Comparison of ENCODE assay signal across 15 cellular contexts in the genomic region with DNA sequence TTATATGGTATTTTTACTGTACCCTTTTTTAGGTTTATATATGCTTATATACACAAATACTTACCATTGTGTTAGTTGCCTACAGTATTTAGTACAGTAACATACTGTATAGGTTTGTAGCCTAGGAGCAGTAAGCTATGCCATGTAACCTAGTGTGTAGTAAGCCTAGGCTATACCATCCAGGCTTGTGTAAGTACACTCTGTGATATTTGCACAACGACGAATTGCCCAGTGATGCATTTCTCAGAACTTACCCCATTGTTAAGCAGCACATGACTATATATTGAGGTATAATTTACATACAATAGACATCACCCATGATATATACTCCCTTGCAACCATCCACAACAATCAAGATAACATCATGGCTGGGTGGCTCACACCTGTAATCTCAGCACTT. TPM values are rescaled to one million over a fixed set of nuclear protein-coding genes. Genes with fewer than 3 reads are reported as not detected.
DNase-seq lines count a peak whose midpoint lies in the region; ATAC-seq, FAIRE-seq and TF ChIP-seq lines count a peak whose summit lies in the region.
"Had no signal": no experiment of that assay in that cellular context is flagged by ENCODE, and none has a peak within 500 bp of the region (broad histone marks: within the 10 kb centered on the region; RNA-seq: fewer than 3 reads in every experiment).

No MANE protein-coding gene starts in this region.

- no peak for TF ChIP-seq POLR2A in GM12891 (IDR thresholded peaks at IDR 0.05; ENCODE audit: low read depth, low read length)

- H3K36me3 Mint-ChIP-seq in astrocyte (ENCODE audit: low read depth, unreplicated experiment), result no peaks in the 10 kb centered on the region

- DNase-seq in GM12891 (ENCODE audit: insufficient read length, low spot score) (no peak), PC-3 (peak; percentile 63), astrocyte (ENCODE audit: low read depth) (no peak), mucosa of descending colon (no peak), HK-2 (ENCODE audit: unreplicated experiment) (no peak), posterior vena cava (ENCODE audit: low spot score) (no peak), cerebellar cortex (ENCODE audit: low spot score) (no peak)
- DNase-seq in stimulated activated CD4-positive, alpha-beta T cell treated with anti-CD3 and anti-CD28 coated beads, Interleukin-4, amount 100 ng/mL, for 4 hours, result no peak
- DNase-seq: AML-193, DMS79, H7 had no signal

- no peak for TF ChIP-seq CTCF in PC-3 (conservative IDR thresholded peaks at IDR 0.05; ENCODE audit: low read depth, low read length)
- TF ChIP-seq CTCF in astrocyte (IDR thresholded peaks at IDR 0.05; ENCODE audit: insufficient read depth, low read depth, low read length), result no peak
- TF ChIP-seq CTCF in mucosa of descending colon (IDR thresholded peaks at IDR 0.05), result no peak

- no peaks in the 10 kb centered on the region for H3K27me3 Mint-ChIP-seq in astrocyte (ENCODE audit: low read depth, unreplicated experiment)
- H3K27me3 Mint-ChIP-seq: IgD-negative memory B cell had no signal

- H3K9me2 ChIP-seq in PC-3 (replicated peaks; ENCODE audit: low read length), result no peaks in the 10 kb centered on the region

- intact Hi-C loops in PC-3 (cut with micrococcal nuclease) (no loop called here), mucosa of descending colon (cut with DNase I, micrococcal nuclease) (no loop called here), posterior vena cava (cut with DNase I) (no loop called here)

- no peaks in the 10 kb centered on the region for H3K36me3 ChIP-seq in PC-3 (ENCODE audit: low read depth, low read length)
- no peaks in the 10 kb centered on the region for H3K36me3 ChIP-seq in astrocyte (ENCODE audit: insufficient read depth, low read length)
- H3K36me3 ChIP-seq in mucosa of descending colon (ENCODE audit: low read depth), result no peaks in the 10 kb centered on the region

- no peak overlapping the region for H3K27ac Mint-ChIP-seq in astrocyte (ENCODE audit: unreplicated experiment)
- H3K27ac Mint-ChIP-seq: GM23338, IgD-negative memory B cell had no signal

- H3K4me2 ChIP-seq in PC-3 (ENCODE audit: low read length), result no peak overlapping the region
- H3K4me2 ChIP-seq in astrocyte (ENCODE audit: low read length), result no peak overlapping the region
- H3K4me2 ChIP-seq: BLaER1, GM23338 had no signal

- peak; percentile 74 for FAIRE-seq in GM12891 (lab: Jason Lieb, UNC)
- peak; percentile 80 for FAIRE-seq in astrocyte (lab: Jason Lieb, UNC)
- FAIRE-seq: GM12878 had no signal

- no peak overlapping the region for H3K4me3 Mint-ChIP-seq in astrocyte (ENCODE audit: unreplicated experiment)
- H3K4me3 Mint-ChIP-seq: GM23338 had no signal

- no peaks in the 10 kb centered on the region for H3F3A ChIP-seq in PC-3 (ENCODE audit: low read length, unreplicated experiment)

- H3K9me3 ChIP-seq in PC-3 (ENCODE audit: low read length), result no peaks in the 10 kb centered on the region
- no peaks in the 10 kb centered on the region for H3K9me3 ChIP-seq in astrocyte (ENCODE audit: insufficient read depth, low read depth, low read length)
- H3K9me3 ChIP-seq in mucosa of descending colon, result no peaks in the 10 kb centered on the region

- no peak overlapping the region for H3K4me3 ChIP-seq in PC-3 (ENCODE audit: low read length)
- no peak overlapping the region for H3K4me3 ChIP-seq in astrocyte (ENCODE audit: insufficient read depth, low read depth, low read length)
- no peak overlapping the region for H3K4me3 ChIP-seq in mucosa of descending colon
- H3K4me3 ChIP-seq: BLaER1, GM12878, GM23338 had no signal

- H3K27ac ChIP-seq in PC-3 (ENCODE audit: low read length), result peak overlapping the region; percentile 34; the same call in 1 of the 2 replicates
- H3K27ac ChIP-seq in astrocyte (ENCODE audit: low read depth, low read length), result no peak overlapping the region
- H3K27ac ChIP-seq: BLaER1 had no signal

- H3K79me2 ChIP-seq in PC-3 (ENCODE audit: low read length), result peaks cover 92% of the 10 kb centered on the region
- H3K79me2 ChIP-seq in astrocyte (ENCODE audit: insufficient read depth, low read length), result peaks cover 83% of the 10 kb centered on the region

- CTCF ChIA-PET in PC-3 (lab: Charles Lee), result no interaction called here

- H3K27me3 ChIP-seq in PC-3 (ENCODE audit: low read length) (no peaks in the 10 kb centered on the region), astrocyte (ENCODE audit: insufficient read depth, low read length) (no peaks in the 10 kb centered on the region)

- BruUV-seq in PC-3 (replicated peaks; lab: Mats Ljungman, UMichigan), result no TSS peak

- H4K20me1 ChIP-seq in PC-3 (ENCODE audit: low read length), result 0 out of 2 replicates have a peak, but pooled peaks cover 10% of the 10 kb centered on the region
- peaks cover 46% of the 10 kb centered on the region for H4K20me1 ChIP-seq in astrocyte (ENCODE audit: insufficient read depth, low read length)

- POLR2A ChIA-PET in PC-3 (lab: Charles Lee; ENCODE audit: unreplicated experiment), result no interaction called here

- H3K9me3 Mint-ChIP-seq in astrocyte (ENCODE audit: unreplicated experiment), result no peaks in the 10 kb centered on the region
- H3K9me3 Mint-ChIP-seq: GM23338 had no signal

- ATAC-seq in PC-3, result peak; percentile 89
- peak; percentile 49 for ATAC-seq in mucosa of descending colon
- ATAC-seq: GM12878, GM23338 had no signal

- H3K4me1 ChIP-seq in PC-3 (ENCODE audit: insufficient read depth, low read length) (peaks cover 7% of the 10 kb centered on the region; the same call in 1 of the 2 replicates), astrocyte (ENCODE audit: insufficient read depth, low read length) (no peaks in the 10 kb centered on the region), mucosa of descending colon (ENCODE audit: low read depth) (no peaks in the 10 kb centered on the region)
- H3K4me1 ChIP-seq: BLaER1 had no signal

- H3K9ac ChIP-seq in PC-3 (ENCODE audit: low read length) (no peak overlapping the region), astrocyte (ENCODE audit: low read length) (no peak overlapping the region)
- H3K9ac ChIP-seq: BLaER1 had no signal

- no peak overlapping the region for H2AFZ ChIP-seq in PC-3 (ENCODE audit: low read length)
- H2AFZ ChIP-seq in astrocyte (ENCODE audit: low read depth, low read length), result no peak overlapping the region
- H2AFZ ChIP-seq: GM23338 had no signal

- H3K4me1 Mint-ChIP-seq in astrocyte (ENCODE audit: low read depth, unreplicated experiment), result no peaks in the 10 kb centered on the region

TF ChIP-seq in GM12891, 5 proteins besides CTCF, POLR2A, EP300 and RAD21:
- no peak for TF ChIP-seq PAX5 (IDR thresholded peaks at IDR 0.05; ENCODE audit: insufficient read depth, low read length, severe bottlenecking)
- TF ChIP-seq POLR2AphosphoS5 (IDR thresholded peaks at IDR 0.05; ENCODE audit: low read depth, low read length), result no peak
- no peak for TF ChIP-seq TAF1 (IDR thresholded peaks at IDR 0.05; ENCODE audit: low read depth, low read length)
- TF ChIP-seq POU2F2 (IDR thresholded peaks at IDR 0.05; ENCODE audit: low read depth, low read length), result no peak
- no peak for TF ChIP-seq SPI1 (IDR thresholded peaks at IDR 0.05; ENCODE audit: low read depth, low read length)

RNA-seq across cellular contexts. Expression of gene STAG2, which starts 40.1 kb away (rescaled TPM):
- polyA plus RNA-seq in GM12891 (2012; ENCODE audit: low read depth, missing spikeins), result 25.3 TPM
- total RNA-seq in PC-3 (2014; rRNA removed), result 92.1 and 95.4 TPM in 2 replicates
- total RNA-seq in astrocyte, result 51.2 and 51.5 TPM in 2 replicates
- total RNA-seq in mucosa of descending colon, result 10 to 100 TPM; 60.2 to 91.1 (median 69.5) TPM
- total RNA-seq in posterior vena cava, result 10 to 100 TPM; 51.7 to 64.4 TPM
